9 cellular contexts compared by ENCODE assay signal in the genomic region with DNA sequence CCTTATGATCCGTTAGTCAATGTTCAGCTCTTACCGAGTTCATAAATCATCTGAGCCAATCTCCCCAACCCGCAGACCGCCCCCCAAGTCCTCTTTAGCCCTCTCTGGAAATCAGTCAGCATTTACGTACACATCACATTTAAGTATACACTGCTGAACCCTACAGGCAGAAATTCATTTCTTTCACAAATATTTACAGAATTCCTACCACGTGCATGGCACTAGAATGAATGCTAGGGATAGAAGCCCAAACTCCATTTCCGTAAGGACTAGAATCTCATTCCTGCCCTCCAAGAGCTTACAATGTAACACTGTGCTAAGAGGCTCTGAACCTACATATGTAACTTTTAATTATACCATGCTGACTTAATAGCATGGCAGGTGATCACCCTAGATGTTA. TPM values are rescaled to one million over a fixed set of nuclear protein-coding genes. Genes with fewer than 3 reads are reported as not detected.
DNase-seq lines count a peak whose midpoint lies in the region; ATAC-seq, FAIRE-seq and TF ChIP-seq lines count a peak whose summit lies in the region.
"Had no signal": no experiment of that assay in that cellular context is flagged by ENCODE, and none has a peak within 500 bp of the region (broad histone marks: within the 10 kb centered on the region; RNA-seq: fewer than 3 reads in every experiment).

No MANE protein-coding gene starts in this region.

- peak overlapping the region; percentile 96 for H3K27ac ChIP-seq in left ventricle myocardium inferior (replicated peaks)
- peak overlapping the region; percentile 97 for H3K27ac ChIP-seq in keratinocyte (ENCODE audit: control insufficient read depth, insufficient read depth, low read length)
- H3K27ac ChIP-seq in upper lobe of right lung: no peak overlapping the region

- H3K36me3 ChIP-seq in left ventricle myocardium inferior: peaks cover 21% of the 10 kb centered on the region
- H3K36me3 ChIP-seq in keratinocyte (ENCODE audit: control insufficient read depth in 2 of 2, extremely low read depth in 1 of 2, insufficient read depth in 2 of 2, low read length in 2 of 2): peaks cover 0 to 2% of the 10 kb centered on the region in 2 experiments
- H3K36me3 ChIP-seq in upper lobe of right lung: peaks cover 30% of the 10 kb centered on the region

- peak overlapping the region; percentile 85 for H3K4me2 ChIP-seq in keratinocyte (ENCODE audit: control insufficient read depth, extremely low read depth, insufficient read depth, low read depth, low read length)

- peaks cover 46% of the 10 kb centered on the region for H3K79me2 ChIP-seq in keratinocyte (ENCODE audit: control insufficient read depth, insufficient read depth, low read length)

- peaks cover 2% of the 10 kb centered on the region for H3K27me3 Mint-ChIP-seq in activated naive CD8-positive, alpha-beta T cell treated with anti-CD3 and anti-CD28 coated beads, Interleukin-2, amount 50 U/mL, for 24 hours

- H4K20me1 ChIP-seq in keratinocyte (ENCODE audit: control insufficient read depth, extremely low read depth, insufficient read depth, low read length): peaks cover 2% of the 10 kb centered on the region

- no peak for ATAC-seq in left cardiac atrium
- ATAC-seq in activated naive CD8-positive, alpha-beta T cell treated with anti-CD3 and anti-CD28 coated beads, Interleukin-2, amount 50 U/mL, for 24 hours: no peak
- ATAC-seq in upper lobe of right lung: no peak
- ATAC-seq in HG03025 (IDR thresholded peaks at IDR 0.05; ENCODE audit: low FRiP score, unreplicated experiment): no peak
- no peak for ATAC-seq in HG03571 (IDR thresholded peaks at IDR 0.05; ENCODE audit: unreplicated experiment)
- ATAC-seq: mucosa of descending colon had no signal

- peak overlapping the region; percentile 97 for H3K9ac ChIP-seq in keratinocyte (ENCODE audit: control insufficient read depth, extremely low read depth, insufficient read depth, low read length)

- H3K4me3 ChIP-seq in left ventricle myocardium inferior (peak overlapping the region; percentile 96), keratinocyte (ENCODE audit: control insufficient read depth in 2 of 3, extremely low read depth in 1 of 3, insufficient read depth in 2 of 3, low read depth in 1 of 3, low read length in 3 of 3) (peak overlapping the region; percentile 82 to 96 (median 82)), upper lobe of right lung (peak overlapping the region; percentile 77)
- H3K4me3 ChIP-seq: mucosa of descending colon had no signal

- peaks cover 89% of the 10 kb centered on the region for H3K4me1 ChIP-seq in left ventricle myocardium inferior
- H3K4me1 ChIP-seq in keratinocyte (ENCODE audit: control insufficient read depth, extremely low read depth, insufficient read depth, low read length): peaks cover 42% of the 10 kb centered on the region
- H3K4me1 ChIP-seq in upper lobe of right lung: peaks cover 48% of the 10 kb centered on the region

- dilution Hi-C loops in keratinocyte (cut with MboI; ENCODE audit: extremely low pct_ligation_motif_present, low sequenced_read_pairs): no loop called here

- TF ChIP-seq CTCF in left ventricle myocardium inferior (IDR thresholded peaks at IDR 0.05; ENCODE audit: borderline replicate concordance) (no peak), keratinocyte (optimal IDR thresholded peaks at IDR 0.05 in 1 of 3, IDR thresholded peaks at IDR 0.05 in 1 of 3, conservative IDR thresholded peaks at IDR 0.05 in 1 of 3; ENCODE audit: extremely low read depth in 1 of 3, insufficient read depth in 2 of 3, low read length in 3 of 3) (no peak), upper lobe of right lung (IDR thresholded peaks at IDR 0.05) (no peak)

- peaks cover 12% of the 10 kb centered on the region for H3K36me3 Mint-ChIP-seq in activated naive CD8-positive, alpha-beta T cell treated with anti-CD3 and anti-CD28 coated beads, Interleukin-2, amount 50 U/mL, for 24 hours (ENCODE audit: low read depth)

- no peak overlapping the region for H2AFZ ChIP-seq in keratinocyte (ENCODE audit: control insufficient read depth, low read length)

- FAIRE-seq in keratinocyte (lab: Jason Lieb, UNC): no peak

- H3K27ac Mint-ChIP-seq in activated naive CD8-positive, alpha-beta T cell treated with anti-CD3 and anti-CD28 coated beads, Interleukin-2, amount 50 U/mL, for 24 hours: peak overlapping the region; percentile 94

- intact Hi-C loops in left ventricle myocardium inferior (cut with micrococcal nuclease) (no loop called here), left cardiac atrium (cut with DNase I) (no loop called here), upper lobe of right lung (cut with DNase I) (no loop called here)

- no peaks in the 10 kb centered on the region for H3K9me1 ChIP-seq in keratinocyte (ENCODE audit: control insufficient read depth, extremely low read depth, insufficient read depth, low read length)

- DNase-seq in left ventricle myocardium inferior (no peak), left cardiac atrium (no peak), keratinocyte (ENCODE audit: low read depth, low spot score) (no peak), upper lobe of right lung (no peak), hypothalamus (lab: John Stamatoyannopoulos, UW) (no peak)
- DNase-seq in activated naive CD8-positive, alpha-beta T cell treated with anti-CD3 and anti-CD28 coated beads, Interleukin-2, amount 50 U/mL, for 24 hours: no peak
- DNase-seq: mucosa of descending colon had no signal

- H3K27me3 ChIP-seq in left ventricle myocardium inferior (ENCODE audit: low read depth): no peaks in the 10 kb centered on the region
- H3K27me3 ChIP-seq in keratinocyte (ENCODE audit: control insufficient read depth, extremely low read depth, insufficient read depth, low read length): no peaks in the 10 kb centered on the region
- no peaks in the 10 kb centered on the region for H3K27me3 ChIP-seq in upper lobe of right lung

- peaks cover 64% of the 10 kb centered on the region for H3K4me1 Mint-ChIP-seq in activated naive CD8-positive, alpha-beta T cell treated with anti-CD3 and anti-CD28 coated beads, Interleukin-2, amount 50 U/mL, for 24 hours

- no peaks in the 10 kb centered on the region for H3K9me3 Mint-ChIP-seq in activated naive CD8-positive, alpha-beta T cell treated with anti-CD3 and anti-CD28 coated beads, Interleukin-2, amount 50 U/mL, for 24 hours

- H3K9me3 ChIP-seq in left ventricle myocardium inferior (replicated peaks): no peaks in the 10 kb centered on the region
- no peaks in the 10 kb centered on the region for H3K9me3 ChIP-seq in keratinocyte (ENCODE audit: control insufficient read depth, low read depth, low read length)
- H3K9me3 ChIP-seq in upper lobe of right lung: no peaks in the 10 kb centered on the region
- H3K9me3 ChIP-seq: mucosa of descending colon had no signal

- H3K4me3 Mint-ChIP-seq in activated naive CD8-positive, alpha-beta T cell treated with anti-CD3 and anti-CD28 coated beads, Interleukin-2, amount 50 U/mL, for 24 hours: peak overlapping the region; percentile 94

RNA-seq across cellular contexts. Expression of a gene that starts 1.8 kb away (rescaled TPM):
- 34.0 TPM for total RNA-seq in left ventricle myocardium inferior
- 10 to 100 TPM; 19.9 to 28.5 TPM for total RNA-seq in left cardiac atrium
- polyA plus RNA-seq in keratinocyte: 33.5 to 41.5 TPM (median 34.9 TPM) in 3 replicates
- polyA plus RNA-seq in keratinocyte (2011; ENCODE audit: low read depth): 33.0 TPM
- 20.7 and 35.6 TPM in 2 replicates for polyA plus RNA-seq in keratinocyte (2011; cell fraction: cytosol; rRNA removed)
- polyA plus RNA-seq in keratinocyte (2011; cell fraction: nucleus; rRNA removed): 60.0 and 60.2 TPM in 2 replicates
- 21.4 and 76.0 TPM in 2 replicates for polyA plus RNA-seq in keratinocyte (2012; ENCODE audit: low replicate concordance)
- polyA minus RNA-seq in keratinocyte: 17.3 to 21.4 TPM (median 17.9 TPM) in 3 replicates
- 12.9 TPM for polyA minus RNA-seq in keratinocyte (2011; cell fraction: cytosol; rRNA and poly(A)+ RNA removed)
- 8.9 and 12.3 TPM in 2 replicates for polyA minus RNA-seq in keratinocyte (2011; cell fraction: nucleus; rRNA and poly(A)+ RNA removed)
- total RNA-seq in upper lobe of right lung: 29.6 TPM

RNA-seq across cellular contexts. Expression of a gene that starts 21.8 kb away (rescaled TPM):
- total RNA-seq in left ventricle myocardium inferior (151 TPM), left cardiac atrium (10 to 100 TPM; 78.3 to 93.5 TPM), upper lobe of right lung (7.9 TPM)
- polyA plus RNA-seq in keratinocyte: 2.5 to 2.9 TPM (median 2.8 TPM) in 3 replicates
- 0.45 TPM for polyA plus RNA-seq in keratinocyte (2011; ENCODE audit: low read depth)
- 1.4 and 2.4 TPM in 2 replicates for polyA plus RNA-seq in keratinocyte (2011; cell fraction: cytosol; rRNA removed)
- 3.6 and 6.7 TPM in 2 replicates for polyA plus RNA-seq in keratinocyte (2011; cell fraction: nucleus; rRNA removed)
- polyA plus RNA-seq in keratinocyte (2012; ENCODE audit: low replicate concordance): 2.0 and 4.1 TPM in 2 replicates
- 4.6 to 7.2 TPM (median 6.0 TPM) in 3 replicates for polyA minus RNA-seq in keratinocyte
- 5.4 TPM for polyA minus RNA-seq in keratinocyte (2011; cell fraction: cytosol; rRNA and poly(A)+ RNA removed)
- 3.9 and 7.4 TPM in 2 replicates for polyA minus RNA-seq in keratinocyte (2011; cell fraction: nucleus; rRNA and poly(A)+ RNA removed)

RNA-seq across cellular contexts. Expression of a gene that starts 38.3 kb away (rescaled TPM):
- 0.55 TPM for total RNA-seq in left ventricle myocardium inferior
- under 1 TPM; 0.21 to 0.50 TPM for total RNA-seq in left cardiac atrium
- not detected in 3 replicates for polyA plus RNA-seq in keratinocyte
- polyA plus RNA-seq in keratinocyte (2011; ENCODE audit: low read depth): not detected
- polyA plus RNA-seq in keratinocyte (2011; cell fraction: cytosol; rRNA removed): not detected in 2 replicates
- not detected in 2 replicates for polyA plus RNA-seq in keratinocyte (2011; cell fraction: nucleus; rRNA removed)
- polyA plus RNA-seq in keratinocyte (2012; ENCODE audit: low replicate concordance): 0.07 TPM in 1 of 2 replicates, not detected in the other
- polyA minus RNA-seq in keratinocyte: not detected in 3 replicates
- not detected for polyA minus RNA-seq in keratinocyte (2011; cell fraction: cytosol; rRNA and poly(A)+ RNA removed)
- polyA minus RNA-seq in keratinocyte (2011; cell fraction: nucleus; rRNA and poly(A)+ RNA removed): not detected in 2 replicates
- not detected for total RNA-seq in upper lobe of right lung
